Comparison of ENCODE assay signal across 2 cellular contexts in the genomic region with DNA sequence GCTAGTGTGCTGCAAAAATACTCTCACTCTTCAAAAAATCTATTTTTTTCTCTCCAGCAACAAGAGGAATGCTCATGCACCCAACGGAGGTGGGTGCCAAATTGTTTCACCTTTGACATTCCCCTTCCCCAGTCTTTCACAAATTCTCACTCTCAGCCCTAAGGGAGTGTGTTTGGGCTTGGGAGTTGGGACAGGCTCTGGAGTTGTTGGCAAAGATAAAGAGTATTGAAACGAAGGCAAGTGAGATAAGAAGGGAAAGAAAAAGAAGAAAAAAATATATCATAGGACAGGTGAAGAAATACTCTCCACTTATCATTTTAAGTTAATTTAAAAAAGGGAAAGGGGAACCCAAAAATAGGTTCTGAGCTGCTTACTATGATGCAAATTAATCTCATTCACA.
TF ChIP-seq lines count a peak whose summit lies in the region.

No MANE protein-coding gene starts in this region.

TF ChIP-seq in WTC11, 78 proteins besides CTCF, POLR2A, EP300 and RAD21 (continued from another document):
- TF ChIP-seq, protein P1, sequence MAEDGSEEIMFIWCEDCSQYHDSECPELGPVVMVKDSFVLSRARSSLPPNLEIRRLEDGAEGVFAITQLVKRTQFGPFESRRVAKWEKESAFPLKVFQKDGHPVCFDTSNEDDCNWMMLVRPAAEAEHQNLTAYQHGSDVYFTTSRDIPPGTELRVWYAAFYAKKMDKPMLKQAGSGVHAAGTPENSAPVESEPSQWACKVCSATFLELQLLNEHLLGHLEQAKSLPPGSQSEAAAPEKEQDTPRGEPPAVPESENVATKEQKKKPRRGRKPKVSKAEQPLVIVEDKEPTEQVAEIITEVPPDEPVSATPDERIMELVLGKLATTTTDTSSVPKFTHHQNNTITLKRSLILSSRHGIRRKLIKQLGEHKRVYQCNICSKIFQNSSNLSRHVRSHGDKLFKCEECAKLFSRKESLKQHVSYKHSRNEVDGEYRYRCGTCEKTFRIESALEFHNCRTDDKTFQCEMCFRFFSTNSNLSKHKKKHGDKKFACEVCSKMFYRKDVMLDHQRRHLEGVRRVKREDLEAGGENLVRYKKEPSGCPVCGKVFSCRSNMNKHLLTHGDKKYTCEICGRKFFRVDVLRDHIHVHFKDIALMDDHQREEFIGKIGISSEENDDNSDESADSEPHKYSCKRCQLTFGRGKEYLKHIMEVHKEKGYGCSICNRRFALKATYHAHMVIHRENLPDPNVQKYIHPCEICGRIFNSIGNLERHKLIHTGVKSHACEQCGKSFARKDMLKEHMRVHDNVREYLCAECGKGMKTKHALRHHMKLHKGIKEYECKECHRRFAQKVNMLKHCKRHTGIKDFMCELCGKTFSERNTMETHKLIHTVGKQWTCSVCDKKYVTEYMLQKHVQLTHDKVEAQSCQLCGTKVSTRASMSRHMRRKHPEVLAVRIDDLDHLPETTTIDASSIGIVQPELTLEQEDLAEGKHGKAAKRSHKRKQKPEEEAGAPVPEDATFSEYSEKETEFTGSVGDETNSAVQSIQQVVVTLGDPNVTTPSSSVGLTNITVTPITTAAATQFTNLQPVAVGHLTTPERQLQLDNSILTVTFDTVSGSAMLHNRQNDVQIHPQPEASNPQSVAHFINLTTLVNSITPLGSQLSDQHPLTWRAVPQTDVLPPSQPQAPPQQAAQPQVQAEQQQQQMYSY (CRISPR knock-in tag; IDR thresholded peaks at IDR 0.05) = no peak
- TF ChIP-seq, protein P2, sequence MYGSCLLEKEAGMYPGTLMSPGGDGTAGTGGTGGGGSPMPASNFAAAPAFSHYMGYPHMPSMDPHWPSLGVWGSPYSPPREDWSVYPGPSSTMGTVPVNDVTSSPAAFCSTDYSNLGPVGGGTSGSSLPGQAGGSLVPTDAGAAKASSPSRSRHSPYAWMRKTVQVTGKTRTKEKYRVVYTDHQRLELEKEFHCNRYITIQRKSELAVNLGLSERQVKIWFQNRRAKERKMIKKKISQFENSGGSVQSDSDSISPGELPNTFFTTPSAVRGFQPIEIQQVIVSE (CRISPR knock-in tag; IDR thresholded peaks at IDR 0.05; ENCODE audit: borderline replicate concordance) = no peak
- TF ChIP-seq ETV6 (CRISPR knock-in tag; IDR thresholded peaks at IDR 0.05) = no peak
- no peak for TF ChIP-seq ZNF423 (CRISPR knock-in tag; IDR thresholded peaks at IDR 0.05)
- TF ChIP-seq TP53 (CRISPR knock-in tag; IDR thresholded peaks at IDR 0.05) = no peak
- TF ChIP-seq PRRX2 (CRISPR knock-in tag; IDR thresholded peaks at IDR 0.05) = no peak
- TF ChIP-seq NR3C1 (CRISPR knock-in tag; conservative IDR thresholded peaks at IDR 0.05; ENCODE audit: low read depth) = no peak
- TF ChIP-seq, protein P3, sequence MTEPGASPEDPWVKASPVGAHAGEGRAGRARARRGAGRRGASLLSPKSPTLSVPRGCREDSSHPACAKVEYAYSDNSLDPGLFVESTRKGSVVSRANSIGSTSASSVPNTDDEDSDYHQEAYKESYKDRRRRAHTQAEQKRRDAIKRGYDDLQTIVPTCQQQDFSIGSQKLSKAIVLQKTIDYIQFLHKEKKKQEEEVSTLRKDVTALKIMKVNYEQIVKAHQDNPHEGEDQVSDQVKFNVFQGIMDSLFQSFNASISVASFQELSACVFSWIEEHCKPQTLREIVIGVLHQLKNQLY (CRISPR knock-in tag; IDR thresholded peaks at IDR 0.05) = no peak
- TF ChIP-seq NFATC4 (CRISPR knock-in tag; IDR thresholded peaks at IDR 0.05) = no peak
- no peak for TF ChIP-seq RELA (CRISPR knock-in tag; IDR thresholded peaks at IDR 0.05; ENCODE audit: borderline replicate concordance)
- no peak for TF ChIP-seq KAT7 (CRISPR knock-in tag; IDR thresholded peaks at IDR 0.05; ENCODE audit: borderline replicate concordance)
- TF ChIP-seq, protein P4, sequence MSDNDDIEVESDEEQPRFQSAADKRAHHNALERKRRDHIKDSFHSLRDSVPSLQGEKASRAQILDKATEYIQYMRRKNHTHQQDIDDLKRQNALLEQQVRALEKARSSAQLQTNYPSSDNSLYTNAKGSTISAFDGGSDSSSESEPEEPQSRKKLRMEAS (CRISPR knock-in tag; IDR thresholded peaks at IDR 0.05) = no peak
- no peak for TF ChIP-seq CREB1 (CRISPR knock-in tag; IDR thresholded peaks at IDR 0.05)
- TF ChIP-seq SOX15 (CRISPR knock-in tag; IDR thresholded peaks at IDR 0.05) = no peak

TF ChIP-seq in neural cell, 6 proteins besides CTCF, POLR2A, EP300 and RAD21 (continued from another document):
- TF ChIP-seq, protein P5, sequence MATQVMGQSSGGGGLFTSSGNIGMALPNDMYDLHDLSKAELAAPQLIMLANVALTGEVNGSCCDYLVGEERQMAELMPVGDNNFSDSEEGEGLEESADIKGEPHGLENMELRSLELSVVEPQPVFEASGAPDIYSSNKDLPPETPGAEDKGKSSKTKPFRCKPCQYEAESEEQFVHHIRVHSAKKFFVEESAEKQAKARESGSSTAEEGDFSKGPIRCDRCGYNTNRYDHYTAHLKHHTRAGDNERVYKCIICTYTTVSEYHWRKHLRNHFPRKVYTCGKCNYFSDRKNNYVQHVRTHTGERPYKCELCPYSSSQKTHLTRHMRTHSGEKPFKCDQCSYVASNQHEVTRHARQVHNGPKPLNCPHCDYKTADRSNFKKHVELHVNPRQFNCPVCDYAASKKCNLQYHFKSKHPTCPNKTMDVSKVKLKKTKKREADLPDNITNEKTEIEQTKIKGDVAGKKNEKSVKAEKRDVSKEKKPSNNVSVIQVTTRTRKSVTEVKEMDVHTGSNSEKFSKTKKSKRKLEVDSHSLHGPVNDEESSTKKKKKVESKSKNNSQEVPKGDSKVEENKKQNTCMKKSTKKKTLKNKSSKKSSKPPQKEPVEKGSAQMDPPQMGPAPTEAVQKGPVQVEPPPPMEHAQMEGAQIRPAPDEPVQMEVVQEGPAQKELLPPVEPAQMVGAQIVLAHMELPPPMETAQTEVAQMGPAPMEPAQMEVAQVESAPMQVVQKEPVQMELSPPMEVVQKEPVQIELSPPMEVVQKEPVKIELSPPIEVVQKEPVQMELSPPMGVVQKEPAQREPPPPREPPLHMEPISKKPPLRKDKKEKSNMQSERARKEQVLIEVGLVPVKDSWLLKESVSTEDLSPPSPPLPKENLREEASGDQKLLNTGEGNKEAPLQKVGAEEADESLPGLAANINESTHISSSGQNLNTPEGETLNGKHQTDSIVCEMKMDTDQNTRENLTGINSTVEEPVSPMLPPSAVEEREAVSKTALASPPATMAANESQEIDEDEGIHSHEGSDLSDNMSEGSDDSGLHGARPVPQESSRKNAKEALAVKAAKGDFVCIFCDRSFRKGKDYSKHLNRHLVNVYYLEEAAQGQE (IDR thresholded peaks at IDR 0.05; ENCODE audit: borderline replicate concordance) = no peak
